9 cellular contexts compared by ENCODE assay signal in genomic region chr3:113697192-113698090, GRCh38. TPM values are rescaled to one million over a fixed set of nuclear protein-coding genes. Genes with fewer than 3 reads are reported as not detected.
A peak's percentile ranks its signal among the peaks of the same experiment; 100 is the strongest.
DNase-seq lines count a peak whose midpoint lies in the region; ATAC-seq and TF ChIP-seq lines count a peak whose summit lies in the region.
"Had no signal": no experiment of that assay in that cellular context is flagged by ENCODE, and none has a peak within 500 bp of the region (broad histone marks: within the 10 kb centered on the region; RNA-seq: fewer than 3 reads in every experiment).

No MANE protein-coding gene starts in this region.

- TF ChIP-seq POLR2A in sigmoid colon (IDR thresholded peaks at IDR 0.05) = no peak

- peaks cover 0 to 36% (median 27%) of the 10 kb centered on the region in 4 donors for H3K4me1 ChIP-seq in sigmoid colon

- H3K4me3 Mint-ChIP-seq in activated naive CD8-positive, alpha-beta T cell treated with anti-CD3 and anti-CD28 coated beads for 36 hours = no peak overlapping the region
- H3K4me3 Mint-ChIP-seq in activated T-helper 17 cell treated with anti-CD3 and anti-CD28 coated beads, Interleukin-2, amount 50 U/mL, for 72 hours = no peak overlapping the region
- H3K4me3 Mint-ChIP-seq: activated naive CD8-positive, alpha-beta T cell had no signal

- TF ChIP-seq EP300 in sigmoid colon (IDR thresholded peaks at IDR 0.05) = no peak

- peaks cover 29% of the 10 kb centered on the region for H3K4me1 Mint-ChIP-seq in activated naive CD8-positive, alpha-beta T cell treated with anti-CD3 and anti-CD28 coated beads for 36 hours
- H3K4me1 Mint-ChIP-seq in activated T-helper 17 cell treated with anti-CD3 and anti-CD28 coated beads, Interleukin-2, amount 50 U/mL, for 72 hours = peaks cover 13% of the 10 kb centered on the region

- intact Hi-C loops in left ventricle myocardium superior (cut with micrococcal nuclease) (no loop called here), sigmoid colon (cut with DNase I) (loop anchor here (2.0 to 5.0 kb wide), 3 partner anchors 49 to 180 kb away; partner anchors contain the start of genes ATP6V1A, NAA50 and SPICE1)

- no peaks in the 10 kb centered on the region for H3K27me3 Mint-ChIP-seq in activated naive CD8-positive, alpha-beta T cell treated with anti-CD3 and anti-CD28 coated beads for 36 hours
- H3K27me3 Mint-ChIP-seq in activated T-helper 17 cell treated with anti-CD3 and anti-CD28 coated beads, Interleukin-2, amount 50 U/mL, for 72 hours = no peaks in the 10 kb centered on the region
- H3K27me3 Mint-ChIP-seq: activated naive CD8-positive, alpha-beta T cell had no signal

- TF ChIP-seq CTCF in sigmoid colon (IDR thresholded peaks at IDR 0.05) = no peak

- no peak overlapping the region for H3K27ac Mint-ChIP-seq in activated naive CD8-positive, alpha-beta T cell treated with anti-CD3 and anti-CD28 coated beads for 36 hours
- H3K27ac Mint-ChIP-seq in activated T-helper 17 cell treated with anti-CD3 and anti-CD28 coated beads, Interleukin-2, amount 50 U/mL, for 72 hours = no peak overlapping the region
- H3K27ac Mint-ChIP-seq: activated naive CD8-positive, alpha-beta T cell had no signal

- H3K9me3 ChIP-seq in sigmoid colon = no peaks in the 10 kb centered on the region

- peak; percentile 14 for DNase-seq in NCI-H510A treated with DMSO at 0.1 percent for 48 hours (lab: John Stamatoyannopoulos, UW)
- no peak for DNase-seq in NCI-H510A (lab: John Stamatoyannopoulos, UW)
- peak; percentile 8 for DNase-seq in NCI-H460 (ENCODE audit: extremely low read depth, low read depth)
- DNase-seq in activated naive CD8-positive, alpha-beta T cell treated with anti-CD3 and anti-CD28 coated beads for 36 hours = peak; percentile 6
- no peak for DNase-seq in left ventricle myocardium superior
- DNase-seq in sigmoid colon = peak; percentile 72
- DNase-seq in NCI-H226 = no peak

- H3K36me3 ChIP-seq in sigmoid colon = no peaks in the 10 kb centered on the region

- WGBS in sigmoid colon, 2 donors = 1 to 5% methylated on average over 17 of the region's 17 CpGs

- no peaks in the 10 kb centered on the region for H3K27me3 ChIP-seq in sigmoid colon

- H3K9me3 Mint-ChIP-seq in activated naive CD8-positive, alpha-beta T cell treated with anti-CD3 and anti-CD28 coated beads for 36 hours = no peaks in the 10 kb centered on the region
- H3K9me3 Mint-ChIP-seq in activated T-helper 17 cell treated with anti-CD3 and anti-CD28 coated beads, Interleukin-2, amount 50 U/mL, for 72 hours = no peaks in the 10 kb centered on the region

- peak overlapping the region; percentile 91 to 100 (median 100) for H3K27ac ChIP-seq in sigmoid colon

- ATAC-seq in left ventricle myocardium superior = peak; percentile 7
- no peak for ATAC-seq in activated T-helper 17 cell treated with anti-CD3 and anti-CD28 coated beads, Interleukin-2, amount 50 U/mL, for 72 hours (replicated peaks)

- H3K4me3 ChIP-seq in sigmoid colon = peak overlapping the region; percentile 74 to 98 (median 94)

- peaks cover 2% of the 10 kb centered on the region for H3K36me3 Mint-ChIP-seq in activated naive CD8-positive, alpha-beta T cell treated with anti-CD3 and anti-CD28 coated beads for 36 hours
- no peaks in the 10 kb centered on the region for H3K36me3 Mint-ChIP-seq in activated T-helper 17 cell treated with anti-CD3 and anti-CD28 coated beads, Interleukin-2, amount 50 U/mL, for 72 hours (ENCODE audit: low read depth)
- H3K36me3 Mint-ChIP-seq: activated naive CD8-positive, alpha-beta T cell had no signal

RNA-seq across cellular contexts. Expression of gene USF3, which starts 1.0 kb away (rescaled TPM):
- total RNA-seq in NCI-H460 (2014; rRNA removed; shearing (Covaris generic)) = 6.1 and 7.9 TPM in 2 replicates
- polyA plus RNA-seq in NCI-H460 (2014; cell fraction: nucleus; rRNA removed) = 1.2 and 3.5 TPM in 2 replicates
- 10 to 100 TPM; 13.5 to 13.6 TPM for total RNA-seq in activated naive CD8-positive, alpha-beta T cell treated with anti-CD3 and anti-CD28 coated beads for 36 hours
- total RNA-seq in left ventricle myocardium superior (15.6 TPM), sigmoid colon (10 to 100 TPM; 10.7 to 21.9 (median 18.2) TPM)
- 1 to 10 TPM; 3.5 to 8.4 (median 4.8) TPM for polyA plus RNA-seq in sigmoid colon
- total RNA-seq in activated T-helper 17 cell treated with anti-CD3 and anti-CD28 coated beads, Interleukin-2, amount 50 U/mL, for 72 hours = 10 to 100 TPM; 14.6 to 19.9 TPM

RNA-seq across cellular contexts. Expression of gene NAA50, which starts 48.6 kb away (rescaled TPM):
- total RNA-seq in NCI-H460 (2014; rRNA removed; shearing (Covaris generic)) = 167 and 183 TPM in 2 replicates
- polyA plus RNA-seq in NCI-H460 (2014; cell fraction: nucleus; rRNA removed) = 63.9 and 70.5 TPM in 2 replicates
- 100 to 1,000 TPM; 199 to 200 TPM for total RNA-seq in activated naive CD8-positive, alpha-beta T cell treated with anti-CD3 and anti-CD28 coated beads for 36 hours
- total RNA-seq in left ventricle myocardium superior = 79.5 TPM
- 10 to 100 TPM; 51.0 to 89.9 (median 75.8) TPM for total RNA-seq in sigmoid colon
- 10 to 100 TPM; 29.4 to 66.6 (median 40.5) TPM for polyA plus RNA-seq in sigmoid colon
- total RNA-seq in activated T-helper 17 cell treated with anti-CD3 and anti-CD28 coated beads, Interleukin-2, amount 50 U/mL, for 72 hours = 100 to 1,000 TPM in 1 of 2 donors, 10 to 100 TPM in 1; 62.1 to 152 TPM

RNA-seq across cellular contexts. Expression of gene ATP6V1A, which starts 49.4 kb away (rescaled TPM):
- 38.6 and 44.4 TPM in 2 replicates for total RNA-seq in NCI-H460 (2014; rRNA removed; shearing (Covaris generic))
- 21.4 and 36.2 TPM in 2 replicates for polyA plus RNA-seq in NCI-H460 (2014; cell fraction: nucleus; rRNA removed)
- 10 to 100 TPM; 50.1 to 57.1 TPM for total RNA-seq in activated naive CD8-positive, alpha-beta T cell treated with anti-CD3 and anti-CD28 coated beads for 36 hours
- total RNA-seq in left ventricle myocardium superior (19.4 TPM), sigmoid colon (10 to 100 TPM; 19.4 to 34.6 (median 26.1) TPM)
- polyA plus RNA-seq in sigmoid colon = 10 to 100 TPM; 15.0 to 22.2 (median 19.4) TPM
- total RNA-seq in activated T-helper 17 cell treated with anti-CD3 and anti-CD28 coated beads, Interleukin-2, amount 50 U/mL, for 72 hours = 10 to 100 TPM; 27.0 to 39.6 TPM

Comparison
In these comparisons a context has a peak if more than half of its experiments do, and no peak if none do; other contexts are left out.
1. DNase-seq: peak in NCI-H510A treated with DMSO at 0.1 percent for 48 hours (single experiment), NCI-H460 (single experiment), activated naive CD8-positive, alpha-beta T cell treated with anti-CD3 and anti-CD28 coated beads for 36 hours (single experiment) and sigmoid colon (single experiment); none in NCI-H510A (single experiment), left ventricle myocardium superior (single experiment) and NCI-H226 (single experiment).